ENCODE assay signal across 9 cellular contexts in genomic region chr11:12009617-12010321, GRCh38. TPM values are rescaled to one million over a fixed set of nuclear protein-coding genes. Genes with fewer than 3 reads are reported as not detected.
DNase-seq lines count a peak whose midpoint lies in the region; ATAC-seq, FAIRE-seq and TF ChIP-seq lines count a peak whose summit lies in the region.
"Had no signal": no experiment of that assay in that cellular context is flagged by ENCODE, and none has a peak within 500 bp of the region (broad histone marks: within the 10 kb centered on the region; RNA-seq: fewer than 3 reads in every experiment).

No MANE protein-coding gene starts in this region.

- in situ Hi-C loops in HepG2 (cut with HindIII; ENCODE audit: extremely low pct_ligation_motif_present, low pct_unique_long_range_greater_than_20kb): no loop called here

- ATAC-seq in HepG2 (peak; percentile 28; the same call in 1 of the 3 replicates), right lobe of liver (no peak), HG03159 (IDR thresholded peaks at IDR 0.05; ENCODE audit: unreplicated experiment) (no peak)

- H3K4me3 Mint-ChIP-seq in chondrocyte (ENCODE audit: unreplicated experiment): peak overlapping the region; percentile 76

- H4K20me1 ChIP-seq in HepG2 (ENCODE audit: insufficient read depth, low read length): no peaks in the 10 kb centered on the region

- WGBS in HepG2 (ENCODE audit: low lambda C conversion rate): 53% methylated on average over 13 of the region's 15 CpGs
- WGBS in right lobe of liver (ENCODE audit: insufficient coverage, low coverage, low lambda C conversion rate, missing lambda C conversion rate): 63% methylated on average over 9 of the region's 15 CpGs
- 57% methylated on average over 15 of the region's 15 CpGs for WGBS in mesenchymal stem cell

- peak overlapping the region in 1 of 2 experiments; percentile 35 for H3K14ac ChIP-seq in mesenchymal stem cell (ENCODE audit: low read length in 2 of 2)

- CTCF ChIA-PET in HepG2 (lab: Yijun Ruan, JAX; ENCODE audit: low intra/inter-chr PET ratio, low total read pairs): no interaction called here

- H3K79me2 ChIP-seq in HepG2 (ENCODE audit: insufficient read depth, low read length): no peaks in the 10 kb centered on the region

- peaks cover 40% of the 10 kb centered on the region for H3K4me1 Mint-ChIP-seq in chondrocyte (ENCODE audit: low read depth)

- no TSS peak for BruUV-seq in HepG2 (replicated peaks; lab: Mats Ljungman, UMichigan)

- no peak overlapping the region for H2BK15ac ChIP-seq in mesenchymal stem cell (ENCODE audit: low read depth, poor library complexity, severe bottlenecking)

- peak overlapping the region in 1 of 2 experiments; percentile 51 for H2BK12ac ChIP-seq in mesenchymal stem cell (ENCODE audit: low read length in 2 of 2)

- peak overlapping the region; percentile 94 for H4K8ac ChIP-seq in mesenchymal stem cell (ENCODE audit: low read length)

- peak overlapping the region; percentile 43 for H4K91ac ChIP-seq in mesenchymal stem cell (ENCODE audit: low read length)

- H3K36me3 ChIP-seq in HepG2 (replicated peaks in 1 of 2; ENCODE audit: control insufficient read depth in 1 of 2, insufficient read depth in 2 of 2, low read length in 2 of 2): no peaks in the 10 kb centered on the region
- H3K36me3 ChIP-seq in right lobe of liver: no peaks in the 10 kb centered on the region
- peaks cover 0 to 12% of the 10 kb centered on the region in 2 experiments for H3K36me3 ChIP-seq in mesenchymal stem cell (ENCODE audit: control insufficient read depth in 1 of 2, insufficient read depth in 2 of 2, low read depth in 1 of 2, low read length in 2 of 2)
- H3K36me3 ChIP-seq in uterus: no peaks in the 10 kb centered on the region
- H3K36me3 ChIP-seq: transverse colon had no signal

- H3K9me3 Mint-ChIP-seq in chondrocyte (ENCODE audit: low read depth): no peaks in the 10 kb centered on the region

- peak overlapping the region in 1 of 3 experiments; percentile 28; a peak in 2 of 6 replicates for H3K4me3 ChIP-seq in HepG2 (replicated peaks in 1 of 3; ENCODE audit: insufficient read depth in 1 of 3, low read depth in 2 of 3, low read length in 3 of 3)
- H3K4me3 ChIP-seq in right lobe of liver: no peak overlapping the region
- H3K4me3 ChIP-seq in mesenchymal stem cell (ENCODE audit: insufficient read depth in 1 of 2, low read depth in 1 of 2, low read length in 2 of 2): peak overlapping the region; percentile 48 to 51
- H3K4me3 ChIP-seq in uterus: peak overlapping the region; percentile 74 to 76

- no peak overlapping the region for H2AK5ac ChIP-seq in mesenchymal stem cell (ENCODE audit: low read length, severe bottlenecking)

- H3K9me3 ChIP-seq in HepG2 (ENCODE audit: low read length): no peaks in the 10 kb centered on the region
- no peaks in the 10 kb centered on the region for H3K9me3 ChIP-seq in right lobe of liver
- no peaks in the 10 kb centered on the region for H3K9me3 ChIP-seq in mesenchymal stem cell (ENCODE audit: control insufficient read depth, low read length)
- H3K9me3 ChIP-seq in uterus: no peaks in the 10 kb centered on the region
- H3K9me3 ChIP-seq: transverse colon had no signal

- H2AFZ ChIP-seq in HepG2 (ENCODE audit: low read length): no peak overlapping the region
- peak overlapping the region; percentile 72 for H2AFZ ChIP-seq in mesenchymal stem cell (ENCODE audit: low read depth, low read length)

- DNase-seq in HepG2 (ENCODE audit: low spot score): no peak
- no peak for DNase-seq in right lobe of liver
- no peak for DNase-seq in chondrocyte (ENCODE audit: low spot score)
- DNase-seq in mesenchymal stem cell: no peak
- DNase-seq in uterus: no peak
- no peak for DNase-seq in SW480 (ENCODE audit: low spot score)
- DNase-seq in NCI-H524 treated with DMSO at 0.1 percent for 48 hours (lab: John Stamatoyannopoulos, UW): no peak

- no peaks in the 10 kb centered on the region for H3K27me3 Mint-ChIP-seq in chondrocyte (ENCODE audit: low read depth)

- intact Hi-C loops in HepG2 (cut with micrococcal nuclease; ENCODE audit: unreplicated experiment) (no loop called here), right lobe of liver (cut with DNase I) (no loop called here), uterus (cut with DNase I; ENCODE audit: low total_unique reads) (no loop called here)

- no peak for TF ChIP-seq RAD21 in HepG2 (CRISPR knock-in tag; IDR thresholded peaks at IDR 0.05)

- FAIRE-seq in HepG2 (lab: Jason Lieb, UNC): no peak

- TF ChIP-seq POLR2A in HepG2 (IDR thresholded peaks at IDR 0.05; ENCODE audit: insufficient read depth in 1 of 2, low read depth in 2 of 2, low read length in 2 of 2) (no peak), right lobe of liver (IDR thresholded peaks at IDR 0.05) (no peak), uterus (IDR thresholded peaks at IDR 0.05) (no peak)

- H3K4me1 ChIP-seq in HepG2 (ENCODE audit: insufficient read depth, low read length): no peaks in the 10 kb centered on the region
- peaks cover 0 to 10% (median 0%) of the 10 kb centered on the region in 4 donors for H3K4me1 ChIP-seq in right lobe of liver
- peaks cover 23% of the 10 kb centered on the region for H3K4me1 ChIP-seq in mesenchymal stem cell (ENCODE audit: control insufficient read depth, insufficient read depth, low read depth, low read length)
- no peaks in the 10 kb centered on the region for H3K4me1 ChIP-seq in uterus

- H3K27ac Mint-ChIP-seq in chondrocyte (ENCODE audit: unreplicated experiment): peak overlapping the region; percentile 47

- POLR2A ChIA-PET in HepG2 (lab: Yijun Ruan, JAX): interaction anchor here (0.6 kb wide), 1 partner anchor 167 kb away, joined by 3 read pairs; no protein-coding TSS in a partner anchor

- H3K18ac ChIP-seq in mesenchymal stem cell (ENCODE audit: low read depth in 1 of 2, low read length in 2 of 2): peak overlapping the region; percentile 6 to 58

- H3K27ac ChIP-seq in HepG2 (ENCODE audit: extremely low read length, insufficient read depth, low read length): no peak overlapping the region
- H3K27ac ChIP-seq in right lobe of liver: no peak overlapping the region
- no peak overlapping the region for H3K27ac ChIP-seq in mesenchymal stem cell (ENCODE audit: low read length, poor library complexity, severe bottlenecking)
- no peak overlapping the region for H3K27ac ChIP-seq in uterus

- no peak overlapping the region for H3K23ac ChIP-seq in mesenchymal stem cell (ENCODE audit: low read length in 2 of 2)

- H2BK120ac ChIP-seq in mesenchymal stem cell (ENCODE audit: low read depth, low read length): no peak overlapping the region

- peak overlapping the region; percentile 45 for H3K4me2 ChIP-seq in HepG2 (ENCODE audit: low read depth, low read length)
- peak overlapping the region; percentile 93 for H3K4me2 ChIP-seq in mesenchymal stem cell (ENCODE audit: low read length, poor library complexity, severe bottlenecking)

- TF ChIP-seq EP300 in HepG2 (IDR thresholded peaks at IDR 0.05; ENCODE audit: low read depth in 2 of 2, low read length in 2 of 2): no peak
- no peak for TF ChIP-seq EP300 in HepG2 (CRISPR knock-in tag; IDR thresholded peaks at IDR 0.05; ENCODE audit: borderline replicate concordance)

- peaks cover 6 to 40% of the 10 kb centered on the region in 2 experiments for H3K27me3 ChIP-seq in HepG2 (ENCODE audit: control insufficient read depth in 1 of 2, insufficient read depth in 2 of 2, low read length in 2 of 2)
- peaks cover 0 to 6% of the 10 kb centered on the region in 2 donors for H3K27me3 ChIP-seq in right lobe of liver
- H3K27me3 ChIP-seq in mesenchymal stem cell (ENCODE audit: control insufficient read depth in 1 of 2, insufficient read depth in 1 of 2, low read length in 2 of 2): peaks cover 0 to 25% of the 10 kb centered on the region in 2 experiments
- H3K27me3 ChIP-seq in uterus: no peaks in the 10 kb centered on the region

- peaks cover 7% of the 10 kb centered on the region for H3K79me1 ChIP-seq in mesenchymal stem cell (replicated peaks; ENCODE audit: low read length, poor library complexity, severe bottlenecking)

- peak overlapping the region in 1 of 2 experiments; percentile 47 for H3K4ac ChIP-seq in mesenchymal stem cell (ENCODE audit: low read depth in 1 of 2, low read length in 2 of 2)

- H3K36me3 Mint-ChIP-seq in chondrocyte (ENCODE audit: low read depth): peaks cover 2% of the 10 kb centered on the region

- no peak overlapping the region for H2BK5ac ChIP-seq in mesenchymal stem cell (ENCODE audit: low read depth, low read length, poor library complexity, severe bottlenecking)

- TF ChIP-seq CTCF in HepG2 (CRISPR knock-in tag; IDR thresholded peaks at IDR 0.05) (no peak), right lobe of liver (IDR thresholded peaks at IDR 0.05) (no peak), chondrocyte (IDR thresholded peaks at IDR 0.05) (no peak), uterus (IDR thresholded peaks at IDR 0.05) (no peak)

- no peak overlapping the region for H3K9ac ChIP-seq in HepG2 (ENCODE audit: insufficient read depth, low read depth, low read length)
- no peak overlapping the region for H3K9ac ChIP-seq in mesenchymal stem cell (ENCODE audit: low read length)

RNA-seq across cellular contexts. Expression of gene DKK3, which starts 1.3 kb away (rescaled TPM):
- 0.09 TPM in 1 of 2 replicates, not detected in the other for total RNA-seq in HepG2 (2016; rRNA removed; fragmentation: Illumina TruSeq; extraction: Trizol)
- not detected in 2 replicates for total RNA-seq in HepG2 (2016; cell fraction: cytosol; rRNA removed; fragmentation: Illumina TruSeq; extraction: Trizol; ENCODE audit: low read depth)
- total RNA-seq in HepG2 (2016; cell fraction: insoluble cytoplasmic fraction; rRNA removed; fragmentation: Illumina TruSeq; extraction: Trizol): not detected in 2 replicates
- total RNA-seq in HepG2 (2016; cell fraction: membrane; rRNA removed; fragmentation: Illumina TruSeq; extraction: Trizol): 0.09 TPM in 1 of 2 replicates, not detected in the other
- total RNA-seq in HepG2 (2016; cell fraction: nucleus; rRNA removed; fragmentation: Illumina TruSeq; extraction: Trizol): not detected in 2 replicates
- 0.20 and 0.67 TPM in 2 replicates for polyA plus RNA-seq in HepG2 (2011; rRNA removed)
- polyA plus RNA-seq in HepG2 (2011; cell fraction: cytosol; rRNA removed): 0.12 and 0.29 TPM in 2 replicates
- polyA plus RNA-seq in HepG2 (2011; cell fraction: nucleus; rRNA removed): 0.09 and 0.55 TPM in 2 replicates
- polyA plus RNA-seq in HepG2 (2012): 0.08 TPM in 1 of 2 replicates, not detected in the other
- not detected in 2 replicates for polyA plus RNA-seq in HepG2 (2016; cell fraction: cytosol; fragmentation: Illumina TruSeq; extraction: Trizol; ENCODE audit: low read depth)
- polyA plus RNA-seq in HepG2 (2016; cell fraction: insoluble cytoplasmic fraction; fragmentation: Illumina TruSeq; extraction: Trizol; ENCODE audit: low read depth): not detected in 2 replicates
- 0.15 TPM in 1 of 2 replicates, not detected in the other for polyA plus RNA-seq in HepG2 (2016; cell fraction: membrane; fragmentation: Illumina TruSeq; extraction: Trizol; ENCODE audit: low read depth)
- not detected in 2 replicates for polyA plus RNA-seq in HepG2 (2016; cell fraction: nucleus; fragmentation: Illumina TruSeq; extraction: Trizol; ENCODE audit: insufficient read depth, low read depth)
- 0.18 and 0.35 TPM in 2 replicates for polyA minus RNA-seq in HepG2 (2011; rRNA and poly(A)+ RNA removed; ENCODE audit: low replicate concordance)
- polyA minus RNA-seq in HepG2 (2011; cell fraction: cytosol; rRNA and poly(A)+ RNA removed): not detected in 2 replicates
- polyA minus RNA-seq in HepG2 (2011; cell fraction: nucleus; rRNA and poly(A)+ RNA removed): not detected in 2 replicates
- 10 to 100 TPM in 2 of 6 experiments, 1 to 10 TPM in 4; 3.0 to 16.9 (median 5.5) TPM for total RNA-seq in right lobe of liver
- total RNA-seq in chondrocyte: 575 to 655 TPM (median 579 TPM) in 3 replicates
- 686 TPM for polyA plus RNA-seq in mesenchymal stem cell (2013, experiment 1 of 2)
- 701 TPM for polyA plus RNA-seq in mesenchymal stem cell (2013, experiment 2 of 2)
- total RNA-seq in uterus: 100 to 1,000 TPM in 2 of 4 donors, 10 to 100 TPM in 2; 26.4 to 151 (median 99.0) TPM

Comparison
In these comparisons a context has a peak if more than half of its experiments do, and no peak if none do; other contexts are left out.
1. H3K4me3 ChIP-seq: peak in mesenchymal stem cell (2 of 2) and uterus (2 of 2); none in right lobe of liver (0 of 3).